ENCODE assay signal across 2 cellular contexts in genomic region chr1:228110536-228110935, GRCh38.
TF ChIP-seq lines count a peak whose summit lies in the region.

No MANE protein-coding gene starts in this region.

TF ChIP-seq in SK-N-SH, 30 proteins besides CTCF, POLR2A, EP300 and RAD21 (continued from another document):
- no peak for TF ChIP-seq USF2 (IDR thresholded peaks at IDR 0.05; ENCODE audit: borderline replicate concordance, low read depth, low read length)
- no peak for TF ChIP-seq IRF3 (IDR thresholded peaks at IDR 0.05; ENCODE audit: low read depth, low read length)
- TF ChIP-seq RFX5 (IDR thresholded peaks at IDR 0.05; ENCODE audit: low read length) = no peak
- no peak for TF ChIP-seq RXRA (IDR thresholded peaks at IDR 0.05; ENCODE audit: borderline replicate concordance, low read depth)
- no peak for TF ChIP-seq MAX (IDR thresholded peaks at IDR 0.05; ENCODE audit: low read depth)
- TF ChIP-seq SMC3 (IDR thresholded peaks at IDR 0.05; ENCODE audit: low read depth, low read length) = no peak
- no peak for TF ChIP-seq EZH2phosphoT487 (IDR thresholded peaks at IDR 0.05; ENCODE audit: borderline replicate concordance, low read depth)
- TF ChIP-seq FOXM1 (IDR thresholded peaks at IDR 0.05; ENCODE audit: low read depth) = no peak
- TF ChIP-seq ZBTB33 (IDR thresholded peaks at IDR 0.05; ENCODE audit: borderline replicate concordance, low read depth) = no peak
- no peak for TF ChIP-seq PBX3 (IDR thresholded peaks at IDR 0.05)
- no peak for TF ChIP-seq RCOR1 (IDR thresholded peaks at IDR 0.05; ENCODE audit: low read length)
- no peak for TF ChIP-seq SIN3A (IDR thresholded peaks at IDR 0.05; ENCODE audit: borderline replicate concordance, low read depth, low read length)
TF ChIP-seq in SK-N-SH: peak in this region for 0.

TF ChIP-seq in SK-N-SH treated with all-trans-retinoic acid at 6 μM for 48 hours, 23 proteins besides CTCF, POLR2A, EP300 and RAD21 (continued from another document):
- TF ChIP-seq CSRNP3 (CRISPR knock-in tag; IDR thresholded peaks at IDR 0.05) = no peak
- no peak for TF ChIP-seq SNAI2 (CRISPR knock-in tag; IDR thresholded peaks at IDR 0.05)
- no peak for TF ChIP-seq BACH2 (CRISPR knock-in tag; IDR thresholded peaks at IDR 0.05; ENCODE audit: borderline replicate concordance)
- no peak for TF ChIP-seq POU6F1 (CRISPR knock-in tag; IDR thresholded peaks at IDR 0.05; ENCODE audit: borderline replicate concordance, low read depth)
- no peak for TF ChIP-seq CREB5 (CRISPR knock-in tag; IDR thresholded peaks at IDR 0.05; ENCODE audit: low read depth)
- no peak for TF ChIP-seq TOX (CRISPR knock-in tag; IDR thresholded peaks at IDR 0.05; ENCODE audit: borderline replicate concordance)
- TF ChIP-seq ARNTL (CRISPR knock-in tag; IDR thresholded peaks at IDR 0.05; ENCODE audit: borderline replicate concordance, low read depth) = no peak
- no peak for TF ChIP-seq ZFP3 (CRISPR knock-in tag; IDR thresholded peaks at IDR 0.05)
- TF ChIP-seq OSR1 (CRISPR knock-in tag; IDR thresholded peaks at IDR 0.05) = no peak
- TF ChIP-seq ESRRG (CRISPR knock-in tag; IDR thresholded peaks at IDR 0.05) = no peak
- no peak for TF ChIP-seq ZNF70 (CRISPR knock-in tag; IDR thresholded peaks at IDR 0.05)
- no peak for TF ChIP-seq TSHZ2 (CRISPR knock-in tag; IDR thresholded peaks at IDR 0.05)
- TF ChIP-seq PPARA (CRISPR knock-in tag; IDR thresholded peaks at IDR 0.05; ENCODE audit: borderline replicate concordance) = no peak
- no peak for TF ChIP-seq ZC3H10 (CRISPR knock-in tag; IDR thresholded peaks at IDR 0.05)
- TF ChIP-seq GLIS3 (CRISPR knock-in tag; IDR thresholded peaks at IDR 0.05) = no peak
- no peak for TF ChIP-seq ZFP30 (CRISPR knock-in tag; IDR thresholded peaks at IDR 0.05)
- TF ChIP-seq TCF4 (CRISPR knock-in tag; IDR thresholded peaks at IDR 0.05; ENCODE audit: borderline replicate concordance) = no peak
